In genomic region chr14:89304972-89305703, GRCh38 we compare ENCODE assay signal across 9 cellular contexts.
DNase-seq lines count a peak whose midpoint lies in the region; ATAC-seq and TF ChIP-seq lines count a peak whose summit lies in the region.
"Had no signal": no experiment of that assay in that cellular context is flagged by ENCODE, and none has a peak within 500 bp of the region (broad histone marks: within the 10 kb centered on the region; RNA-seq: fewer than 3 reads in every experiment).

No MANE protein-coding gene starts in this region.

- H3K4me1 Mint-ChIP-seq in CD8-positive, alpha-beta memory T cell, result peaks cover 50 to 73% (median 61%) of the 10 kb centered on the region in 3 donors

- TF ChIP-seq CTCF in AG04450 (IDR thresholded peaks at IDR 0.05; ENCODE audit: low read depth, low read length) (no peak), OCI-LY3 (IDR thresholded peaks at IDR 0.05; ENCODE audit: low read depth, low read length) (no peak), epithelial cell of esophagus (IDR thresholded peaks at IDR 0.05; ENCODE audit: insufficient read depth, low read depth, low read length, missing control alignments) (no peak), osteoblast (IDR thresholded peaks at IDR 0.05; ENCODE audit: extremely low read depth, low read depth, low read length) (no peak)

- peak overlapping the region in 2 of 7 donors; percentile 11 to 23 for H3K4me3 Mint-ChIP-seq in CD8-positive, alpha-beta memory T cell

- CTCF ChIA-PET in AG04450 (lab: Charles Lee), result interaction anchor here (1.3 kb wide), 1 partner anchor 669 kb away, joined by 3 read pairs; no protein-coding TSS in a partner anchor
- CTCF ChIA-PET in CD8-positive, alpha-beta memory T cell (lab: Charles Lee), result no interaction called here

- H3K27me3 Mint-ChIP-seq in CD8-positive, alpha-beta memory T cell, result peaks cover 0 to 3% of the 10 kb centered on the region in 2 donors

- no peaks in the 10 kb centered on the region for H3K9me3 Mint-ChIP-seq in CD8-positive, alpha-beta memory T cell

- no peaks in the 10 kb centered on the region for H3K79me2 ChIP-seq in OCI-LY3 (ENCODE audit: low read length)
- H3K79me2 ChIP-seq in osteoblast (ENCODE audit: insufficient read depth, low read length), result no peaks in the 10 kb centered on the region

- peaks cover 0 to 30% (median 10%) of the 10 kb centered on the region in 3 donors for H3K36me3 Mint-ChIP-seq in CD8-positive, alpha-beta memory T cell

- H3K27ac Mint-ChIP-seq in CD8-positive, alpha-beta memory T cell, result peak overlapping the region in 3 of 8 donors; percentile 21 to 56 (median 35)

- H3K4me3 ChIP-seq in AG04450 (ENCODE audit: low read depth, low read length) (peak overlapping the region; percentile 14), OCI-LY3 (ENCODE audit: low read length) (peak overlapping the region; percentile 75), epithelial cell of esophagus (ENCODE audit: low read length) (no peak overlapping the region), osteoblast (ENCODE audit: insufficient read depth, low read length) (peak overlapping the region; percentile 12)
- H3K4me3 ChIP-seq in CD8-positive, alpha-beta memory T cell (ENCODE audit: low read length), result no peak overlapping the region

- H4K20me1 ChIP-seq in OCI-LY3 (ENCODE audit: insufficient read depth, low read length), result no peaks in the 10 kb centered on the region
- no peaks in the 10 kb centered on the region for H4K20me1 ChIP-seq in osteoblast (ENCODE audit: insufficient read depth, low read length)

- H2AFZ ChIP-seq in OCI-LY3 (ENCODE audit: low read depth, low read length) (peak overlapping the region; percentile 42; the same call in 1 of the 2 replicates), osteoblast (ENCODE audit: low read length) (peak overlapping the region; percentile 88)

- peaks cover 3% of the 10 kb centered on the region for H3K36me3 ChIP-seq in OCI-LY3 (replicated peaks; ENCODE audit: low read depth, low read length)
- no peaks in the 10 kb centered on the region for H3K36me3 ChIP-seq in osteoblast (ENCODE audit: insufficient read depth, low read length)
- no peaks in the 10 kb centered on the region for H3K36me3 ChIP-seq in CD8-positive, alpha-beta memory T cell (ENCODE audit: insufficient read depth, low read length)

- peaks cover 74% of the 10 kb centered on the region for H3K4me1 ChIP-seq in OCI-LY3 (ENCODE audit: low read length)
- peaks cover 39% of the 10 kb centered on the region for H3K4me1 ChIP-seq in osteoblast (ENCODE audit: insufficient read depth, low read length)
- H3K4me1 ChIP-seq in CD8-positive, alpha-beta memory T cell (ENCODE audit: insufficient read depth, low read length), result peaks cover 16% of the 10 kb centered on the region

- POLR2A ChIA-PET in AG04450 (lab: Yijun Ruan, JAX), result no interaction called here
- POLR2A ChIA-PET in CD8-positive, alpha-beta memory T cell (lab: Charles Lee), result no interaction called here

- H3K27ac ChIP-seq in AG04450 (ENCODE audit: low read depth, low read length) (peak overlapping the region; percentile 88), OCI-LY3 (ENCODE audit: low read length) (peak overlapping the region; percentile 94), osteoblast (ENCODE audit: low read depth, low read length) (peak overlapping the region; percentile 92)
- H3K27ac ChIP-seq in CD8-positive, alpha-beta memory T cell (ENCODE audit: low read depth, low read length), result no peak overlapping the region

- DNase-seq in AG04450 (ENCODE audit: low read depth, low spot score) (peak; percentile 16), epithelial cell of esophagus (ENCODE audit: low read depth) (peak; percentile 14), osteoblast (ENCODE audit: insufficient read length, low spot score, missing footprints) (peak; percentile 72), NCI-H1436 treated with DMSO at 0.1 percent for 48 hours (lab: John Stamatoyannopoulos, UW) (no peak)
- no peak for DNase-seq in CD8-positive, alpha-beta memory T cell

- no peaks in the 10 kb centered on the region for H3K9me3 ChIP-seq in AG04450 (ENCODE audit: control insufficient read depth, insufficient read depth, low read length)
- H3K9me3 ChIP-seq in OCI-LY3 (ENCODE audit: insufficient read depth, low read length), result no peaks in the 10 kb centered on the region
- no peaks in the 10 kb centered on the region for H3K9me3 ChIP-seq in osteoblast (ENCODE audit: low read depth, low read length)
- H3K9me3 ChIP-seq in CD8-positive, alpha-beta memory T cell (ENCODE audit: low read length), result no peaks in the 10 kb centered on the region

- ATAC-seq in GM18511 (IDR thresholded peaks at IDR 0.05; ENCODE audit: unreplicated experiment) (peak; percentile 55), HG02981 (IDR thresholded peaks at IDR 0.05; ENCODE audit: unreplicated experiment) (peak; percentile 41)
- ATAC-seq: HCT116 had no signal

- peak overlapping the region; percentile 73 for H3K9ac ChIP-seq in OCI-LY3 (ENCODE audit: low read length)

- H3K4me2 ChIP-seq in OCI-LY3 (ENCODE audit: low read length) (peak overlapping the region; percentile 99), osteoblast (ENCODE audit: insufficient read depth, low read length) (peak overlapping the region; percentile 92)

- H3K27me3 ChIP-seq in AG04450 (ENCODE audit: control insufficient read depth, insufficient read depth, low read length) (no peaks in the 10 kb centered on the region), OCI-LY3 (ENCODE audit: low read depth, low read length) (no peaks in the 10 kb centered on the region), osteoblast (ENCODE audit: insufficient read depth, low read length) (no peaks in the 10 kb centered on the region)
- H3K27me3 ChIP-seq in CD8-positive, alpha-beta memory T cell (ENCODE audit: insufficient read depth, low read length, poor library complexity, severe bottlenecking), result no peaks in the 10 kb centered on the region

Comparison
In these comparisons a context has a peak if more than half of its experiments do, and no peak if none do; other contexts are left out.
1. DNase-seq: peak in AG04450 (single experiment), epithelial cell of esophagus (single experiment) and osteoblast (single experiment); none in NCI-H1436 treated with DMSO at 0.1 percent for 48 hours (single experiment) and CD8-positive, alpha-beta memory T cell (0 of 5).
2. H3K4me3 ChIP-seq: peak in AG04450 (single experiment), OCI-LY3 (single experiment) and osteoblast (single experiment); none in epithelial cell of esophagus (single experiment) and CD8-positive, alpha-beta memory T cell (single experiment).